Comparison of ENCODE assay signal across 12 cellular contexts in the genomic region with DNA sequence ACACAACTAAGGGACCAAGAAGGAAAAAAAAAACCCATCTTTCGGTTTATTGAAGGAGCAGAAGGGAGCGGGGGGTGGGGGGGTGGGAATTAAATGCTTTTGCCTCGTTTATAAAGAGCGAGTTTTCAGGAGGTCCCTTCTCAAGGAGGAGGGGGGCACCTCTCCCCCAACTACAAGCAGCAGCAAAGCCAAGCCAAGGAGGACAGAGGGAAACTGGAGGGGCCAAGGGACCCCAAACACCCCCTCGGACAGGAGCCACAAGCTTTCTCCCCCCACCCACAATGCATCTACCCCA. TPM values are rescaled to one million over a fixed set of nuclear protein-coding genes. Genes with fewer than 3 reads are reported as not detected.
A peak's percentile ranks its signal among the peaks of the same experiment; 100 is the strongest.
DNase-seq lines count a peak whose midpoint lies in the region; ATAC-seq and TF ChIP-seq lines count a peak whose summit lies in the region.
"Had no signal": no experiment of that assay in that cellular context is flagged by ENCODE, and none has a peak within 500 bp of the region (broad histone marks: within the 10 kb centered on the region; RNA-seq: fewer than 3 reads in every experiment).

No MANE protein-coding gene starts in this region.

- TF ChIP-seq RAD21 in liver (IDR thresholded peaks at IDR 0.05), result no peak

- peak overlapping the region; percentile 65 for H3K4me3 Mint-ChIP-seq in activated naive CD4-positive, alpha-beta T cell treated with anti-CD3 and anti-CD28 coated beads, Interleukin-2, amount 10 ng/mL, durations not matched to agents 7 days and 5 days
- H3K4me3 Mint-ChIP-seq in activated T-helper 1 cell treated with anti-CD3 and anti-CD28 coated beads, Interleukin-12 subunit alpha, Interleukin-12 subunit beta, Interleukin-2, Interleukin-4 antibody, amounts not matched to agents 30 ng/mL and 10 ng/mL and 1 ng/mL, durations not matched to agents 14 hours and 24 hours and 36 hours, result peak overlapping the region; percentile 83

- intact Hi-C loops in activated T-helper 1 cell treated with anti-CD3 and anti-CD28 coated beads, Interleukin-12 subunit alpha, Interleukin-12 subunit beta, Interleukin-2, Interleukin-4 antibody, amounts not matched to agents 30 ng/mL and 10 ng/mL and 1 ng/mL, durations not matched to agents 14 hours and 24 hours and 36 hours (cut with micrococcal nuclease), result loop anchor here (1.0 to 10.0 kb wide), 3 partner anchors 66 to 461 kb away; partner anchors contain the start of gene PPP5C

- DNase-seq in activated naive CD4-positive, alpha-beta T cell treated with anti-CD3 and anti-CD28 coated beads, Interleukin-2, amount 10 ng/mL, durations not matched to agents 7 days and 5 days, result no peak
- DNase-seq in activated naive CD4-positive, alpha-beta T cell treated with anti-CD3 and anti-CD28 coated beads, Interleukin-2, amount 50 U/mL, for 16 hours, result no peak
- no peak for DNase-seq in activated T-helper 1 cell treated with anti-CD3 and anti-CD28 coated beads, Interleukin-12 subunit alpha, Interleukin-12 subunit beta, Interleukin-2, Interleukin-4 antibody, amounts not matched to agents 30 ng/mL and 10 ng/mL and 1 ng/mL, durations not matched to agents 14 hours and 24 hours and 36 hours (ENCODE audit: low spot score)
- DNase-seq in thoracic aorta (ENCODE audit: low spot score) (no peak), GF-D8 (lab: John Stamatoyannopoulos, UW) (no peak), NCI-H1417 (lab: John Stamatoyannopoulos, UW) (no peak)

- H3K9me3 ChIP-seq in liver (ENCODE audit: control insufficient read depth in 4 of 4, low read length in 3 of 4) (no peaks in the 10 kb centered on the region), thoracic aorta (no peaks in the 10 kb centered on the region)
- H3K9me3 ChIP-seq: heart right ventricle had no signal

- 10% methylated on average over 5 of the region's 5 CpGs for WGBS in liver

- CTCF ChIA-PET in activated naive CD4-positive, alpha-beta T cell treated with anti-CD3 and anti-CD28 coated beads, Interleukin-2, amount 10 ng/mL, durations not matched to agents 7 days and 5 days (lab: Charles Lee), result interaction anchor here (1.1 to 5.3 kb wide), 4 partner anchors 17 to 114 kb away, joined by 3 to 58 read pairs (median 14); partner anchors contain the start of genes FOXA3, SIX5 and SYMPK

- H3K4me1 Mint-ChIP-seq in activated naive CD4-positive, alpha-beta T cell treated with anti-CD3 and anti-CD28 coated beads, Interleukin-2, amount 10 ng/mL, durations not matched to agents 7 days and 5 days, result peaks cover 41% of the 10 kb centered on the region
- peaks cover 20% of the 10 kb centered on the region for H3K4me1 Mint-ChIP-seq in activated T-helper 1 cell treated with anti-CD3 and anti-CD28 coated beads, Interleukin-12 subunit alpha, Interleukin-12 subunit beta, Interleukin-2, Interleukin-4 antibody, amounts not matched to agents 30 ng/mL and 10 ng/mL and 1 ng/mL, durations not matched to agents 14 hours and 24 hours and 36 hours (ENCODE audit: low read depth)

- peak overlapping the region in 1 of 2 donors; percentile 64 for H3K9ac ChIP-seq in liver (ENCODE audit: low read depth in 1 of 2, low read length in 2 of 2)

- H3K4me1 ChIP-seq in liver (ENCODE audit: control insufficient read depth in 4 of 4, insufficient read depth in 4 of 4, low read length in 3 of 4) (peaks cover 23 to 66% (median 41%) of the 10 kb centered on the region in 4 donors), thoracic aorta (ENCODE audit: control insufficient read depth in 1 of 2, low read depth in 2 of 2) (peaks cover 27 to 37% of the 10 kb centered on the region in 2 donors)

- H3K27me3 Mint-ChIP-seq in activated naive CD4-positive, alpha-beta T cell treated with anti-CD3 and anti-CD28 coated beads, Interleukin-2, amount 10 ng/mL, durations not matched to agents 7 days and 5 days, result peaks cover 17% of the 10 kb centered on the region
- peaks cover 4% of the 10 kb centered on the region for H3K27me3 Mint-ChIP-seq in activated T-helper 1 cell treated with anti-CD3 and anti-CD28 coated beads, Interleukin-12 subunit alpha, Interleukin-12 subunit beta, Interleukin-2, Interleukin-4 antibody, amounts not matched to agents 30 ng/mL and 10 ng/mL and 1 ng/mL, durations not matched to agents 14 hours and 24 hours and 36 hours (ENCODE audit: insufficient read depth)

- H3K27me3 ChIP-seq in liver (ENCODE audit: control insufficient read depth in 4 of 4, insufficient read depth in 4 of 4, low read length in 3 of 4) (no peaks in the 10 kb centered on the region), thoracic aorta (replicated peaks; ENCODE audit: insufficient read depth) (no peaks in the 10 kb centered on the region)

- peaks cover 4% of the 10 kb centered on the region for H3K36me3 Mint-ChIP-seq in activated naive CD4-positive, alpha-beta T cell treated with anti-CD3 and anti-CD28 coated beads, Interleukin-2, amount 10 ng/mL, durations not matched to agents 7 days and 5 days
- peaks cover 4% of the 10 kb centered on the region for H3K36me3 Mint-ChIP-seq in activated T-helper 1 cell treated with anti-CD3 and anti-CD28 coated beads, Interleukin-12 subunit alpha, Interleukin-12 subunit beta, Interleukin-2, Interleukin-4 antibody, amounts not matched to agents 30 ng/mL and 10 ng/mL and 1 ng/mL, durations not matched to agents 14 hours and 24 hours and 36 hours (ENCODE audit: low read depth)

- no peaks in the 10 kb centered on the region for H3K9me3 Mint-ChIP-seq in activated naive CD4-positive, alpha-beta T cell treated with anti-CD3 and anti-CD28 coated beads, Interleukin-2, amount 10 ng/mL, durations not matched to agents 7 days and 5 days
- H3K9me3 Mint-ChIP-seq in activated T-helper 1 cell treated with anti-CD3 and anti-CD28 coated beads, Interleukin-12 subunit alpha, Interleukin-12 subunit beta, Interleukin-2, Interleukin-4 antibody, amounts not matched to agents 30 ng/mL and 10 ng/mL and 1 ng/mL, durations not matched to agents 14 hours and 24 hours and 36 hours, result no peaks in the 10 kb centered on the region

- TF ChIP-seq CTCF in liver (IDR thresholded peaks at IDR 0.05; ENCODE audit: low read depth, low read length, missing input control) (no peak), thoracic aorta (IDR thresholded peaks at IDR 0.05) (no peak)

- H3K36me3 ChIP-seq in liver (ENCODE audit: control insufficient read depth in 4 of 4, insufficient read depth in 3 of 4, low read depth in 1 of 4, low read length in 3 of 4), result no peaks in the 10 kb centered on the region
- peaks cover 10% of the 10 kb centered on the region for H3K36me3 ChIP-seq in thoracic aorta

- H3K27ac ChIP-seq in liver (ENCODE audit: low read depth in 1 of 2, low read length in 2 of 2), result peak overlapping the region; percentile 32 to 67
- H3K27ac ChIP-seq in thoracic aorta, result no peak overlapping the region
- H3K27ac ChIP-seq: heart right ventricle had no signal

- ATAC-seq in thoracic aorta (ENCODE audit: insufficient number of reproducible peaks, low FRiP score, low read depth) (no peak), GM21529 (IDR thresholded peaks at IDR 0.05; ENCODE audit: unreplicated experiment) (no peak)
- ATAC-seq: heart right ventricle had no signal

- peak overlapping the region; percentile 43 for H3K27ac Mint-ChIP-seq in activated naive CD4-positive, alpha-beta T cell treated with anti-CD3 and anti-CD28 coated beads, Interleukin-2, amount 10 ng/mL, durations not matched to agents 7 days and 5 days
- H3K27ac Mint-ChIP-seq in activated T-helper 1 cell treated with anti-CD3 and anti-CD28 coated beads, Interleukin-12 subunit alpha, Interleukin-12 subunit beta, Interleukin-2, Interleukin-4 antibody, amounts not matched to agents 30 ng/mL and 10 ng/mL and 1 ng/mL, durations not matched to agents 14 hours and 24 hours and 36 hours, result peak overlapping the region; percentile 83

- H3K4me3 ChIP-seq in liver (ENCODE audit: low read depth in 1 of 3, low read length in 3 of 3) (peak overlapping the region in 2 of 3 donors; percentile 37 to 81), thoracic aorta (peak overlapping the region; percentile 49)

TF ChIP-seq in liver, 16 proteins besides CTCF, POLR2A, EP300 and RAD21 (continues in another document):
- TF ChIP-seq FOXA1 (IDR thresholded peaks at IDR 0.05) (no peak), SP1 (IDR thresholded peaks at IDR 0.05) (no peak), HNF4G (IDR thresholded peaks at IDR 0.05) (no peak), NR2F2 (IDR thresholded peaks at IDR 0.05) (no peak), FOXA2 (IDR thresholded peaks at IDR 0.05) (no peak), ATF3 (IDR thresholded peaks at IDR 0.05) (no peak)

RNA-seq across cellular contexts. Expression of gene IRF2BP1, which starts 2.4 kb away (rescaled TPM):
- total RNA-seq in activated T-helper 1 cell treated with anti-CD3 and anti-CD28 coated beads, Interleukin-12 subunit alpha, Interleukin-12 subunit beta, Interleukin-2, Interleukin-4 antibody, amounts not matched to agents 30 ng/mL and 10 ng/mL and 1 ng/mL, durations not matched to agents 14 hours and 24 hours and 36 hours, result 20.9 and 21.5 TPM in 2 replicates
- total RNA-seq in liver (10 to 100 TPM; 16.5 to 16.8 TPM), thoracic aorta (10 to 100 TPM; 25.0 to 25.5 TPM)
- polyA plus RNA-seq in liver, result 10 to 100 TPM in 1 of 2 donors, 1 to 10 TPM in 1; 4.9 to 16.3 TPM

RNA-seq across cellular contexts. Expression of gene MYPOP, which starts 18.9 kb away (rescaled TPM):
- total RNA-seq in activated T-helper 1 cell treated with anti-CD3 and anti-CD28 coated beads, Interleukin-12 subunit alpha, Interleukin-12 subunit beta, Interleukin-2, Interleukin-4 antibody, amounts not matched to agents 30 ng/mL and 10 ng/mL and 1 ng/mL, durations not matched to agents 14 hours and 24 hours and 36 hours, result 6.9 and 7.2 TPM in 2 replicates
- total RNA-seq in liver (1 to 10 TPM in 1 of 2 donors, under 1 TPM in 1; 0.70 to 1.8 TPM), thoracic aorta (1 to 10 TPM; 6.1 to 8.8 TPM)
- polyA plus RNA-seq in liver, result 1 to 10 TPM in 1 of 2 donors, under 1 TPM in 1; 0.90 to 3.0 TPM

RNA-seq across cellular contexts. Expression of gene FOXA3, which starts 19.4 kb away (rescaled TPM):
- 0.27 and 0.34 TPM in 2 replicates for total RNA-seq in activated T-helper 1 cell treated with anti-CD3 and anti-CD28 coated beads, Interleukin-12 subunit alpha, Interleukin-12 subunit beta, Interleukin-2, Interleukin-4 antibody, amounts not matched to agents 30 ng/mL and 10 ng/mL and 1 ng/mL, durations not matched to agents 14 hours and 24 hours and 36 hours
- total RNA-seq in liver (10 to 100 TPM; 12.3 to 30.8 TPM), thoracic aorta (not detected)
- 10 to 100 TPM; 11.5 to 37.1 TPM for polyA plus RNA-seq in liver
- total RNA-seq: myocyte, NCI-H460 had no signal

RNA-seq across cellular contexts. Expression of gene SYMPK, which starts 20.6 kb away (rescaled TPM):
- total RNA-seq in activated T-helper 1 cell treated with anti-CD3 and anti-CD28 coated beads, Interleukin-12 subunit alpha, Interleukin-12 subunit beta, Interleukin-2, Interleukin-4 antibody, amounts not matched to agents 30 ng/mL and 10 ng/mL and 1 ng/mL, durations not matched to agents 14 hours and 24 hours and 36 hours, result 118 and 120 TPM in 2 replicates
- total RNA-seq in liver (10 to 100 TPM; 22.2 to 26.1 TPM), thoracic aorta (10 to 100 TPM; 48.8 to 84.7 TPM)
- polyA plus RNA-seq in liver, result 10 to 100 TPM in 1 of 2 donors, 1 to 10 TPM in 1; 5.5 to 26.0 TPM

RNA-seq across cellular contexts. Expression of gene NANOS2, which starts 31.0 kb away (rescaled TPM):
- not detected in 2 replicates for total RNA-seq in activated T-helper 1 cell treated with anti-CD3 and anti-CD28 coated beads, Interleukin-12 subunit alpha, Interleukin-12 subunit beta, Interleukin-2, Interleukin-4 antibody, amounts not matched to agents 30 ng/mL and 10 ng/mL and 1 ng/mL, durations not matched to agents 14 hours and 24 hours and 36 hours
- total RNA-seq in liver, result not detected
- polyA plus RNA-seq in liver, result not detected
- not detected for total RNA-seq in thoracic aorta
- total RNA-seq: heart right ventricle, HT-29, myocyte, NCI-H460 had no signal
- polyA plus RNA-seq: heart right ventricle had no signal

Comparison
In these comparisons a context has a peak if more than half of its experiments do, and no peak if none do; other contexts are left out.
1. H3K27ac ChIP-seq: peak in liver (2 of 2); none in thoracic aorta (0 of 2).